Comparison of ENCODE assay signal across 16 cellular contexts in the genomic region with DNA sequence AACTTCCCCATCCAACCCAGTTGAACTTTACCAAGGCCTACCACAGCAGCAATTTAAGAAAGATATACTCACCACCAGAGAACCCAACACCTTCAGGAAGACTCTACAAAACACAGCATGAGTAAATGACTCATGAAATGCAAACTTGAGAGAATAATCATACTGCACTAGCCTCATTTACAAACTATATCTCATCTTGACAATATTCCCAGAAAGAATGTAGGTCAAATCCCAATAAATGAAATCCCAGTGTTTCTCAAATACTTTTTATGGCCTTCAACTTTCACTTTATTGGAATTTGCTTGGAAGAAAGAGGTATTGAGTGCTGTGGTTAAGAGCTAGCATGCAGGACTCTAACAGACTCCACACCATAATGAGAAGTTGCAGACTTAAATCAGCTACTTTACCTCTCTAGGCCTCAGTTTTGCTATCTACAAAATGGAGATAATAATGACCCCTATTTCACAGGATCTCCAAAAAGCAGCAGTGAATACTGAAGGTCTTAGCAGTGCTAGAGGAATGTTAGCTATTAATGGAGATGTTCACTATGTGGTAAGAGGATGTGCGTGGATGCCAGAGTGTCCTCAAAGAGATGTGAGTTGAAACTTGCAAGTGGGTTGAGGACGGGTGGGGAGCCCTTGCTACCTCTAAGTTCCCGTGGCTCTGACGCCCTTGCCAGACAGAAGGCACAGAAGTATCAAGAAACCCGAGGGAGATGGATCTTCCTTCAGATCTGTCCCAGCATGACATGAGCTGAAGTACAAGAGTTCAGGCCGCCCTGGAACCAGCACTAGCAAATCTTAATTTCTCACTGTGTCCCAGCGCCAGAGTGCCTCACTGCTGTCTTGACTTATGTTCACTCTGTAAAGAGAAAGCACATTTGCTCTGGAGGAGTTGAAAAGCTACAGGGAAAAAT. TPM values are rescaled to one million over a fixed set of nuclear protein-coding genes. Genes with fewer than 3 reads are reported as not detected.
DNase-seq lines count a peak whose midpoint lies in the region; ATAC-seq and TF ChIP-seq lines count a peak whose summit lies in the region.
"Had no signal": no experiment of that assay in that cellular context is flagged by ENCODE, and none has a peak within 500 bp of the region (broad histone marks: within the 10 kb centered on the region; RNA-seq: fewer than 3 reads in every experiment).

No MANE protein-coding gene starts in this region.

- POLR2A ChIA-PET in PC-3 (lab: Charles Lee; ENCODE audit: unreplicated experiment), result interaction anchor here (0.7 kb wide), 1 partner anchor 208 kb away, joined by 4 read pairs; no protein-coding TSS in a partner anchor

- H2AFZ ChIP-seq in PC-3 (ENCODE audit: low read length), result no peak overlapping the region
- H2AFZ ChIP-seq: GM23338 had no signal

- no peak for TF ChIP-seq POLR2A in testis (IDR thresholded peaks at IDR 0.05)

- H3K9me2 ChIP-seq in PC-3 (replicated peaks; ENCODE audit: low read length), result no peaks in the 10 kb centered on the region

- WGBS in testis, 2 donors, result 88 to 93% methylated on average over 7 of the region's 7 CpGs

- H3F3A ChIP-seq in PC-3 (ENCODE audit: low read length, unreplicated experiment), result no peaks in the 10 kb centered on the region

- no peaks in the 10 kb centered on the region for H3K36me3 ChIP-seq in PC-3 (ENCODE audit: low read depth, low read length)
- no peaks in the 10 kb centered on the region for H3K36me3 ChIP-seq in testis (ENCODE audit: low read depth, missing control alignments)

- H3K4me3 ChIP-seq in PC-3 (ENCODE audit: low read length), result peak overlapping the region; percentile 37; the same call in 1 of the 2 replicates
- no peak overlapping the region for H3K4me3 ChIP-seq in testis
- H3K4me3 ChIP-seq: GM23338, spleen had no signal

- TF ChIP-seq CTCF in PC-3 (conservative IDR thresholded peaks at IDR 0.05; ENCODE audit: low read depth, low read length) (no peak), testis (IDR thresholded peaks at IDR 0.05) (no peak)

- CTCF ChIA-PET in PC-3 (lab: Charles Lee), result no interaction called here

- H3K9me3 ChIP-seq in PC-3 (ENCODE audit: low read length) (no peaks in the 10 kb centered on the region), testis (no peaks in the 10 kb centered on the region)
- H3K9me3 ChIP-seq: spleen had no signal

- H3K4me2 ChIP-seq in PC-3 (ENCODE audit: low read length), result peak overlapping the region; percentile 74
- H3K4me2 ChIP-seq: GM23338 had no signal

- intact Hi-C loops in activated CD4-positive, alpha-beta T cell treated with anti-CD3 and anti-CD28 coated beads, Interleukin-2, amount 10 ng/mL, durations not matched to agents 24 days and 14 days (cut with micrococcal nuclease), result loop anchor here (1.0 kb wide), 1 partner anchor 10 kb away; no protein-coding TSS in a partner anchor
- intact Hi-C loops in PC-3 (cut with micrococcal nuclease) (loop anchor here (5.0 kb wide), 2 partner anchors 59 to 184 kb away; partner anchors contain the start of gene FYN), testis (cut with DNase I; ENCODE audit: low total_unique reads) (no loop called here)

- no TSS peak for BruUV-seq in PC-3 (replicated peaks; lab: Mats Ljungman, UMichigan)

- H3K27me3 Mint-ChIP-seq in activated CD4-positive, alpha-beta T cell treated with anti-CD3 and anti-CD28 coated beads, Interleukin-2, amount 10 ng/mL, durations not matched to agents 24 days and 14 days, result no peaks in the 10 kb centered on the region
- H3K27me3 Mint-ChIP-seq in central memory CD8-positive, alpha-beta T cell, result no peaks in the 10 kb centered on the region
- H3K27me3 Mint-ChIP-seq: naive B cell had no signal

- H3K4me1 ChIP-seq in PC-3 (ENCODE audit: insufficient read depth, low read length) (peaks cover 37% of the 10 kb centered on the region), testis (peaks cover 7% of the 10 kb centered on the region)

- peaks cover 63% of the 10 kb centered on the region for H3K36me3 Mint-ChIP-seq in activated CD4-positive, alpha-beta T cell treated with anti-CD3 and anti-CD28 coated beads, Interleukin-2, amount 10 ng/mL, durations not matched to agents 24 days and 14 days (ENCODE audit: low read depth)
- H3K36me3 Mint-ChIP-seq in central memory CD8-positive, alpha-beta T cell (ENCODE audit: insufficient read depth), result peaks cover 33% of the 10 kb centered on the region

- DNase-seq in activated CD4-positive, alpha-beta T cell treated with anti-CD3 and anti-CD28 coated beads, Interleukin-2, amount 10 ng/mL, durations not matched to agents 24 days and 14 days, result peak; percentile 66
- DNase-seq in activated CD4-positive, alpha-beta T cell treated with anti-CD3 and anti-CD28 coated beads for 1 hour, result no peak
- DNase-seq in PC-3, result peak; percentile 77
- no peak for DNase-seq in central memory CD8-positive, alpha-beta T cell (ENCODE audit: low spot score in 2 of 2)
- DNase-seq in renal cortical epithelial cell (ENCODE audit: low read depth), result peak; percentile 11
- DNase-seq in NCI-H1092 treated with DMSO at 0.1 percent for 48 hours (lab: John Stamatoyannopoulos, UW), result no peak
- no peak for DNase-seq in NCI-H1436 (lab: John Stamatoyannopoulos, UW)
- no peak for DNase-seq in testis
- DNase-seq: amygdala; GDM1; Kasumi-1; naive B cell; spleen; stimulated activated CD8-positive, alpha-beta memory T cell treated with anti-CD3 and anti-CD28 coated beads, Interleukin-4, amount 100 ng/mL, for 48 hours had no signal

- peak; percentile 86 for ATAC-seq in PC-3
- ATAC-seq in central memory CD8-positive, alpha-beta T cell (replicated peaks; ENCODE audit: extremely low read depth, poor library complexity, severe bottlenecking), result no peak
- ATAC-seq: GM23338 had no signal

- peak overlapping the region; percentile 80 for H3K27ac Mint-ChIP-seq in activated CD4-positive, alpha-beta T cell treated with anti-CD3 and anti-CD28 coated beads, Interleukin-2, amount 10 ng/mL, durations not matched to agents 24 days and 14 days
- peak overlapping the region; percentile 91 for H3K27ac Mint-ChIP-seq in central memory CD8-positive, alpha-beta T cell (ENCODE audit: low read depth)
- H3K27ac Mint-ChIP-seq: GM23338 had no signal

- no peaks in the 10 kb centered on the region for H3K9me3 Mint-ChIP-seq in activated CD4-positive, alpha-beta T cell treated with anti-CD3 and anti-CD28 coated beads, Interleukin-2, amount 10 ng/mL, durations not matched to agents 24 days and 14 days
- H3K9me3 Mint-ChIP-seq in central memory CD8-positive, alpha-beta T cell, result no peaks in the 10 kb centered on the region
- H3K9me3 Mint-ChIP-seq: GM23338, naive B cell had no signal

- peaks cover 69% of the 10 kb centered on the region for H3K4me1 Mint-ChIP-seq in activated CD4-positive, alpha-beta T cell treated with anti-CD3 and anti-CD28 coated beads, Interleukin-2, amount 10 ng/mL, durations not matched to agents 24 days and 14 days
- peaks cover 65% of the 10 kb centered on the region for H3K4me1 Mint-ChIP-seq in central memory CD8-positive, alpha-beta T cell

- peak overlapping the region; percentile 45 for H3K4me3 Mint-ChIP-seq in activated CD4-positive, alpha-beta T cell treated with anti-CD3 and anti-CD28 coated beads, Interleukin-2, amount 10 ng/mL, durations not matched to agents 24 days and 14 days
- peak overlapping the region; percentile 63 for H3K4me3 Mint-ChIP-seq in central memory CD8-positive, alpha-beta T cell
- H3K4me3 Mint-ChIP-seq: GM23338, naive B cell had no signal

- H4K20me1 ChIP-seq in PC-3 (ENCODE audit: low read length), result no peaks in the 10 kb centered on the region

- no peaks in the 10 kb centered on the region for H3K79me2 ChIP-seq in PC-3 (ENCODE audit: low read length)

- no peaks in the 10 kb centered on the region for H3K27me3 ChIP-seq in PC-3 (ENCODE audit: low read length)
- no peaks in the 10 kb centered on the region for H3K27me3 ChIP-seq in testis
- H3K27me3 ChIP-seq: spleen had no signal

- H3K9ac ChIP-seq in PC-3 (ENCODE audit: low read length), result 0 out of 2 replicates have a peak overlapping the region, but pooled peaks have one; percentile 30

- H3K27ac ChIP-seq in PC-3 (ENCODE audit: low read length), result peak overlapping the region; percentile 91
- H3K27ac ChIP-seq in testis, result no peak overlapping the region
- H3K27ac ChIP-seq: VCaP had no signal

RNA-seq across cellular contexts. Expression of gene FYN, which starts 59.7 kb away (rescaled TPM):
- total RNA-seq in activated CD4-positive, alpha-beta T cell treated with anti-CD3 and anti-CD28 coated beads, Interleukin-2, amount 10 ng/mL, durations not matched to agents 24 days and 14 days, result 331 and 341 TPM in 2 replicates
- total RNA-seq in PC-3 (2014; rRNA removed) (27.6 and 57.4 TPM in 2 replicates), renal cortical epithelial cell (34.7 and 39.4 TPM in 2 replicates), testis (100 to 1,000 TPM; 104 to 145 TPM)
- 74.0 TPM for polyA plus RNA-seq in testis (ENCODE audit: insufficient read depth, low read depth, low replicate concordance)

Comparison
In these comparisons a context has a peak if more than half of its experiments do, and no peak if none do; other contexts are left out.
1. DNase-seq: peak in activated CD4-positive, alpha-beta T cell treated with anti-CD3 and anti-CD28 coated beads, Interleukin-2, amount 10 ng/mL, durations not matched to agents 24 days and 14 days (single experiment), PC-3 (single experiment) and renal cortical epithelial cell (single experiment); none in activated CD4-positive, alpha-beta T cell treated with anti-CD3 and anti-CD28 coated beads for 1 hour (single experiment), central memory CD8-positive, alpha-beta T cell (0 of 2), NCI-H1092 treated with DMSO at 0.1 percent for 48 hours (single experiment), NCI-H1436 (single experiment) and testis (single experiment).